In the genomic region with DNA sequence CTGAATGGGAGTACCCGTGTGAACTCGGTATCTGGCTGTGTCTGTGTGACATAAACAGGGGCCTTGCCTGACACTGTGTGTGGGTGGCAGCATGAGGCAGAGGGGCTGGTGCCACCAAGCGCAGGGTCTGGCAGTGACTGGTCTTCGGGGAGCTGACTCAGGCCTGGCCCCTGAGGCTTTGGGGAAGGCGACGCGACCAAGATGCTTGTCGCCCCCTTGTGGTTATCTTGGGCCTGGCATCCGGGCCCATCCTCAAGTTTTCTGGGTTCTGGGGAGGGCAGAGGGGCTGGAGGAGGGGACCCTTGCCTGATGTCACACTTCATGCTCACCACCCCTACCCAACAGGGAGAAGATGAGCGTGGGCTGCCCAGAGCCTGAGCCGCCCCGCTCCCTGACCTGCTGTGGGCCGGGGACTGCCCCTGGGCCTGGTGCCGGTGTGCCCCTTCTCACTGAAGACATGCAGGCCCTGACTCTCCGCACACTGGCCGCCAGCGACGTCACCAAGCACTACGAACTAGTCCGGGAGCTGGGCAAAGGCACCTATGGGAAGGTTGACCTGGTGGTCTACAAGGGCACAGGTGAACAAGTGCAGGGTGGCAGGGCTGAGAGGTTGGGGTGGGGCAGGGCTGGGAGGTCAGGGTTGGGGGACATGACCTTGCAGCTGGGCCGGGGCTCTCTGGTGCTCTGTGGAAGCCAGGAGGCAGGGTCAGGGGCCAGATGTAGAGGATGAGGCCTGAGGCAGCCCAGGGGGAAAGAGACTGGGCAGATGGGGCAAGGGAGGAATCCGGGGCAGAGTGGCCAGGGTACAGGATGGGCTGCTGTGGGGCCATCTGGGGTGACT, we compare ENCODE assay signal across 8 cellular contexts. TPM values are rescaled to one million over a fixed set of nuclear protein-coding genes. Genes with fewer than 3 reads are reported as not detected.
DNase-seq lines count a peak whose midpoint lies in the region; ATAC-seq and TF ChIP-seq lines count a peak whose summit lies in the region.

No MANE protein-coding gene starts in this region.

- H3K36me3 Mint-ChIP-seq in CD14-positive monocyte = no peaks in the 10 kb centered on the region
- H3K36me3 Mint-ChIP-seq in HFFc6 (ENCODE audit: low read depth) = no peaks in the 10 kb centered on the region

- DNase-seq in CD14-positive monocyte (ENCODE audit: low spot score) (peak; percentile 60), HFFc6 (peak; percentile 28), T-helper 2 cell (peak; percentile 49 to 60 (median 56)), amygdala (lab: John Stamatoyannopoulos, UW) (peak in 30 of 56 donors; percentile 5 to 55 (median 24)), iPS-NIHi11 (ENCODE audit: low spot score) (peak; percentile 86), ureter (ENCODE audit: low spot score) (no peak)
- peak; percentile 59 to 60 for DNase-seq in stimulated activated CD4-positive, alpha-beta T cell treated with anti-CD3 and anti-CD28 coated beads, Interleukin-15, amount 100 ng/mL, for 48 hours (ENCODE audit: low read depth in 2 of 2)

- TF ChIP-seq CTCF in CD14-positive monocyte (IDR thresholded peaks at IDR 0.05) (peak; percentile 87), HFFc6 (IDR thresholded peaks at IDR 0.05) (peak; percentile 97)

- H3K9me3 Mint-ChIP-seq in CD14-positive monocyte (peaks cover 0 to 3% (median 0%) of the 10 kb centered on the region in 7 donors), HFFc6 (no peaks in the 10 kb centered on the region)

- H3K4me3 Mint-ChIP-seq in CD14-positive monocyte (no peak overlapping the region), HFFc6 (no peak overlapping the region)

- H3K27me3 Mint-ChIP-seq in CD14-positive monocyte (ENCODE audit: low read depth in 3 of 3) = peaks cover 0 to 7% (median 1%) of the 10 kb centered on the region in 3 donors
- peaks cover 17% of the 10 kb centered on the region for H3K27me3 Mint-ChIP-seq in HFFc6 (ENCODE audit: insufficient read depth)

- intact Hi-C loops in CD14-positive monocyte (cut with micrococcal nuclease) = loop anchor here in 1 of 2 donors (2.0 kb wide), 1 partner anchor 40 kb away; no protein-coding TSS in a partner anchor

- no peak overlapping the region for H3K27ac Mint-ChIP-seq in CD14-positive monocyte
- H3K27ac Mint-ChIP-seq in HFFc6 = no peak overlapping the region

- H3K4me1 Mint-ChIP-seq in CD14-positive monocyte (peaks cover 2% of the 10 kb centered on the region), HFFc6 (ENCODE audit: low read depth) (no peaks in the 10 kb centered on the region)

- no peak for ATAC-seq in HG02763 (IDR thresholded peaks at IDR 0.05; ENCODE audit: unreplicated experiment)

RNA-seq across cellular contexts. Expression of gene SBK1, which starts 24.9 kb away (rescaled TPM):
- polyA plus RNA-seq in CD14-positive monocyte = under 1 TPM in 1 of 2 donors, not detected in 1; 0.04 TPM
- total RNA-seq in HFFc6 (2021; fragmentation: NEBNext Ultra II Directional; extraction: Animal tissue kit (Norgen Biotek cat#: 25700)) = not detected
- 0.49 TPM for total RNA-seq in ureter

RNA-seq across cellular contexts. Expression of gene NPIPB6, which starts 46.0 kb away (rescaled TPM):
- under 1 TPM; 0.16 to 0.17 TPM for polyA plus RNA-seq in CD14-positive monocyte
- 1 to 10 TPM in 1 of 6 experiments, under 1 TPM in 4, not detected in 1; 0.20 to 1.0 (median 0.27) TPM for total RNA-seq in HFFc6 (2021; fragmentation: NEBNext Ultra II Directional; extraction: Animal tissue kit (Norgen Biotek cat#: 25700))
- 7.2 TPM for total RNA-seq in ureter
